In genomic region chr15:66898656-66899402, GRCh38 we compare ENCODE assay signal across 14 cellular contexts.
"Had no signal": no experiment of that assay in that cellular context is flagged by ENCODE, and none has a peak within 500 bp of the region (broad histone marks: within the 10 kb centered on the region; RNA-seq: fewer than 3 reads in every experiment).

No MANE protein-coding gene starts in this region.

- H3K9me3 Mint-ChIP-seq: activated naive CD8-positive, alpha-beta T cell treated with anti-CD3 and anti-CD28 coated beads for 36 hours; activated T-cell treated with anti-CD3 and anti-CD28 coated beads, Interleukin-2, amount 50 U/mL, for 24 hours had no signal

- H3K27me3 Mint-ChIP-seq: activated naive CD8-positive, alpha-beta T cell treated with anti-CD3 and anti-CD28 coated beads for 36 hours; activated T-cell treated with anti-CD3 and anti-CD28 coated beads, Interleukin-2, amount 50 U/mL, for 24 hours had no signal

- H3K36me3 ChIP-seq: suprapubic skin had no signal

- DNase-seq: activated CD4-positive, alpha-beta T cell treated with anti-CD3 and anti-CD28 coated beads, Interleukin-2, amount 50 U/mL, for 4 hours; activated CD8-positive, alpha-beta memory T cell treated with anti-CD3 and anti-CD28 coated beads, Interleukin-2, amount 10 ng/mL, durations not matched to agents 7 days and 5 days; activated gamma-delta T cell; activated naive CD8-positive, alpha-beta T cell treated with anti-CD3 and anti-CD28 coated beads for 36 hours; activated T-cell treated with anti-CD3 and anti-CD28 coated beads, Interleukin-2, amount 50 U/mL, for 24 hours; cerebellar nuclear complex; mammary epithelial cell; stimulated activated CD4-positive, alpha-beta T cell treated with anti-CD3 and anti-CD28 coated beads, Interleukin-2, amount 100 ng/mL, for 48 hours; stimulated activated naive CD4-positive, alpha-beta T cell treated with Interleukin-2 at 50 U/mL for 16 hours had no signal

- ATAC-seq: activated CD4-positive, CD25-positive, alpha-beta regulatory T cell treated with anti-CD3 and anti-CD28 coated beads, Interleukin-2, amount 50 U/mL, for 24 hours; activated CD8-positive, alpha-beta memory T cell treated with anti-CD3 and anti-CD28 coated beads, Interleukin-2, amount 10 ng/mL, durations not matched to agents 7 days and 5 days; esophagus mucosa; left lobe of liver had no signal

- H3K27me3 ChIP-seq: suprapubic skin had no signal

- H3K36me3 Mint-ChIP-seq: activated CD8-positive, alpha-beta memory T cell treated with anti-CD3 and anti-CD28 coated beads, Interleukin-2, amount 10 ng/mL, durations not matched to agents 7 days and 5 days; activated naive CD8-positive, alpha-beta T cell treated with anti-CD3 and anti-CD28 coated beads for 36 hours had no signal

- H3K4me3 Mint-ChIP-seq: activated CD8-positive, alpha-beta memory T cell treated with anti-CD3 and anti-CD28 coated beads, Interleukin-2, amount 10 ng/mL, durations not matched to agents 7 days and 5 days; activated naive CD8-positive, alpha-beta T cell treated with anti-CD3 and anti-CD28 coated beads for 36 hours; activated T-cell treated with anti-CD3 and anti-CD28 coated beads, Interleukin-2, amount 50 U/mL, for 24 hours; nephron had no signal

- H3K27ac Mint-ChIP-seq: activated CD8-positive, alpha-beta memory T cell treated with anti-CD3 and anti-CD28 coated beads, Interleukin-2, amount 10 ng/mL, durations not matched to agents 7 days and 5 days; activated naive CD8-positive, alpha-beta T cell treated with anti-CD3 and anti-CD28 coated beads for 36 hours; activated T-cell treated with anti-CD3 and anti-CD28 coated beads, Interleukin-2, amount 50 U/mL, for 24 hours; nephron had no signal

- H3K9me3 ChIP-seq: suprapubic skin had no signal

- H3K27ac ChIP-seq: suprapubic skin had no signal

- H3K4me3 ChIP-seq: suprapubic skin had no signal
